ENCODE assay signal across 8 cellular contexts in the genomic region with DNA sequence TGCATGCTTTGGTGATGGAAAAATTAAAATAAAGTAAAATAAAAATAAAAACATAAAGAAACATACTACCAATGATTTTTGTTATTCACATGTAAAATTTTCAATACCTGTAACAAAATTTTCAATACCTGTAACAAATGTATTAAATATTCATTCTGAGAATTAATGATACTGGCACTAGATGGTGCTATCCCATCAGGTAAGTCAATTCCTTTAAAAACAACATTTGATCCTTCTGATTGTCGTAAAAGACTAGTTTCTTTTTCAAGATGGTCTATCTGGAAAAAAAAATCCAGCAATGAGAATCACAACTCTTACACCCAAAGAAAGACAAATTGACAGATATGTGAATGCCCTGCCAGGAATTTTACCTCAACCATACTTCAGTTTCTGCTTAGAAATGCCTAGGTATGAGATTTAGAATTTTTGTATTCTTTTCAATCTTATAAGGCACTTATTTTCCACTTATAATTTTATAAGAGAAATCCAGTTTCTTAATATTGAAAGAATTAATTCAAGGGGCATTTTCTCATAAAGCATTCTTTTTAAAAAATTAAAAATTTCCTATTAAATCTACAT. TPM values are rescaled to one million over a fixed set of nuclear protein-coding genes. Genes with fewer than 3 reads are reported as not detected.
DNase-seq lines count a peak whose midpoint lies in the region; ATAC-seq and TF ChIP-seq lines count a peak whose summit lies in the region.

No MANE protein-coding gene starts in this region.

- no peaks in the 10 kb centered on the region for H3K4me1 Mint-ChIP-seq in neural crest cell

- peak; percentile 39 for TF ChIP-seq CTCF in BJ (IDR thresholded peaks at IDR 0.05; ENCODE audit: insufficient read depth, low read depth, low read length)
- TF ChIP-seq CTCF in neural crest cell (conservative IDR thresholded peaks at IDR 0.05): peak; percentile 72

- no peaks in the 10 kb centered on the region for H3K27me3 ChIP-seq in BJ (ENCODE audit: control insufficient read depth, insufficient read depth, low read length)
- no peaks in the 10 kb centered on the region for H3K27me3 ChIP-seq in effector memory CD4-positive, alpha-beta T cell (replicated peaks; ENCODE audit: control insufficient read depth, insufficient read depth, low read length, poor library complexity, severe bottlenecking)

- H3K27ac Mint-ChIP-seq in neural crest cell (ENCODE audit: unreplicated experiment): no peak overlapping the region

- no peak overlapping the region for H3K4me3 Mint-ChIP-seq in neural crest cell

- CTCF ChIA-PET in BJ (lab: Yijun Ruan, JAX): interaction anchor here (1.0 to 1.5 kb wide), 2 partner anchors 33 to 883 kb away, joined by 3 to 5 read pairs; no protein-coding TSS in a partner anchor

- no peaks in the 10 kb centered on the region for H3K4me1 ChIP-seq in effector memory CD4-positive, alpha-beta T cell (ENCODE audit: control insufficient read depth, insufficient read depth, low read length, poor library complexity, severe bottlenecking)

- POLR2A ChIA-PET in BJ (lab: Charles Lee): no interaction called here

- no peaks in the 10 kb centered on the region for H3K9me3 Mint-ChIP-seq in neural crest cell

- H3K9me3 ChIP-seq in effector memory CD4-positive, alpha-beta T cell (ENCODE audit: control insufficient read depth, low read length): no peaks in the 10 kb centered on the region

- no peaks in the 10 kb centered on the region for H3K27me3 Mint-ChIP-seq in neural crest cell (ENCODE audit: low read depth)

- peaks cover 7% of the 10 kb centered on the region for H3K36me3 Mint-ChIP-seq in neural crest cell (ENCODE audit: low read depth)

- H3K4me3 ChIP-seq in BJ (ENCODE audit: low read depth, low read length): no peak overlapping the region
- H3K4me3 ChIP-seq in effector memory CD4-positive, alpha-beta T cell (ENCODE audit: insufficient read depth, low read depth, low read length, poor library complexity, severe bottlenecking): no peak overlapping the region

- no peaks in the 10 kb centered on the region for H3K36me3 ChIP-seq in BJ (ENCODE audit: control insufficient read depth, insufficient read depth, low read length)
- peaks cover 12% of the 10 kb centered on the region for H3K36me3 ChIP-seq in effector memory CD4-positive, alpha-beta T cell (ENCODE audit: control insufficient read depth, insufficient read depth, low read length)

- ATAC-seq in GM21619 (IDR thresholded peaks at IDR 0.05; ENCODE audit: unreplicated experiment) (peak; percentile 53), GM21723 (IDR thresholded peaks at IDR 0.05; ENCODE audit: unreplicated experiment) (no peak)

- peak; percentile 15 for DNase-seq in BJ (ENCODE audit: low read depth)
- DNase-seq in NCI-H2227 treated with DMSO at 0.1 percent for 48 hours (lab: John Stamatoyannopoulos, UW): peak; percentile 18
- DNase-seq in dermis microvascular lymphatic vessel endothelial cell (ENCODE audit: low read depth in 2 of 2): peak; percentile 50 to 65
- no peak for DNase-seq in neural crest cell (ENCODE audit: low read depth, low spot score)
- no peak for DNase-seq in stimulated activated CD4-positive, alpha-beta T cell treated with anti-CD3 and anti-CD28 coated beads, Interleukin-2, amount 100 ng/mL, for 24 hours
- no peak for DNase-seq in effector memory CD4-positive, alpha-beta T cell

- no peak overlapping the region for H3K27ac ChIP-seq in effector memory CD4-positive, alpha-beta T cell (ENCODE audit: insufficient read depth, low read length, poor library complexity, severe bottlenecking)

RNA-seq across cellular contexts. Expression of a gene that starts 30.7 kb away (rescaled TPM):
- 1.8 and 4.9 TPM in 2 replicates for polyA plus RNA-seq in BJ (2011; rRNA removed)
- polyA minus RNA-seq in BJ (2011; rRNA and poly(A)+ RNA removed): 2.1 and 2.9 TPM in 2 replicates
- total RNA-seq in dermis microvascular lymphatic vessel endothelial cell (2.8 and 6.2 TPM in 2 replicates), neural crest cell (25.5 and 27.5 TPM in 2 replicates)

RNA-seq across cellular contexts. Expression of a gene that starts 30.9 kb away (rescaled TPM):
- polyA plus RNA-seq in BJ (2011; rRNA removed): 10.5 and 26.6 TPM in 2 replicates
- 39.7 and 42.0 TPM in 2 replicates for polyA minus RNA-seq in BJ (2011; rRNA and poly(A)+ RNA removed)
- total RNA-seq in dermis microvascular lymphatic vessel endothelial cell: 19.7 and 20.4 TPM in 2 replicates
- total RNA-seq in neural crest cell: 20.6 and 23.6 TPM in 2 replicates

Comparison
In these comparisons a context has a peak if more than half of its experiments do, and no peak if none do; other contexts are left out.
1. DNase-seq: peak in BJ (single experiment), NCI-H2227 treated with DMSO at 0.1 percent for 48 hours (single experiment) and dermis microvascular lymphatic vessel endothelial cell (2 of 2); none in neural crest cell (single experiment), stimulated activated CD4-positive, alpha-beta T cell treated with anti-CD3 and anti-CD28 coated beads, Interleukin-2, amount 100 ng/mL, for 24 hours (0 of 2) and effector memory CD4-positive, alpha-beta T cell (0 of 3).